ENCODE assay signal across 9 cellular contexts in the genomic region with DNA sequence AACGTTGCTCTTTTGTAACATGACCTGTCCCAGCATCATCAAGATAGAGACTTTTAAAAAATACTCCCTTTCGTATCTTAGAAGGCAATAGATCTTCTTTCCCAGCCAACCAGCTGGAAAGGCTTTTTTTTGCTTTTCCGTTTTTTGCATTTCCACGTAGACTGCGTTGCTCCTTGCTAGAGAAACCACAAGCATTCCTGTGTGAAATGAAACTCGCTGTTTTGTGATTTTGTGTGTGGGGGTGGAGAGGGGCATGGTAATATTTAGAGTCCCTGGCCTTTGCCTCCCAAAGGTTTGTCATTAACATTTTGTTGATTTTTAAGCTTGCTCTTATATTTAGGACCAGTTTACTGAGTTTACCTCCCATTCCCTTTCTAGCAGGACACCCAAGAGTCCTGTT.
A peak's percentile ranks its signal among the peaks of the same experiment; 100 is the strongest.
DNase-seq lines count a peak whose midpoint lies in the region; ATAC-seq and TF ChIP-seq lines count a peak whose summit lies in the region.
"Had no signal": no experiment of that assay in that cellular context is flagged by ENCODE, and none has a peak within 500 bp of the region (broad histone marks: within the 10 kb centered on the region; RNA-seq: fewer than 3 reads in every experiment).

No MANE protein-coding gene starts in this region.

- ATAC-seq in foreskin keratinocyte (peak; percentile 55), sciatic nerve (peak; percentile 45)
- ATAC-seq: K562 had no signal

- H3K4me3 ChIP-seq in SK-N-SH (ENCODE audit: low read depth in 2 of 2, low read length in 1 of 2), result peak overlapping the region; percentile 6 to 36; a peak in 3 of 4 replicates
- H3K4me3 ChIP-seq: K562 had no signal

- no peaks in the 10 kb centered on the region for H3K79me2 ChIP-seq in SK-N-SH (ENCODE audit: insufficient read depth)

- H3K27ac ChIP-seq in SK-N-SH (ENCODE audit: low read depth in 2 of 2, low read length in 1 of 2) (peak overlapping the region; percentile 56 to 76), foreskin keratinocyte (no peak overlapping the region)

- CTCF ChIA-PET in SK-N-SH (lab: Yijun Ruan, JAX), result interaction anchor here (0.6 kb wide), 1 partner anchor 19 kb away, joined by 3 read pairs; no protein-coding TSS in a partner anchor

- 34% methylated on average over 6 of the region's 6 CpGs for WGBS in SK-N-SH (ENCODE audit: low lambda C conversion rate)

- no peaks in the 10 kb centered on the region for H3K9me3 ChIP-seq in SK-N-SH

- no peak overlapping the region; the same call in 1 of the 2 replicates for H2AFZ ChIP-seq in SK-N-SH (ENCODE audit: low read depth)

- H3K36me3 ChIP-seq in SK-N-SH (replicated peaks in 1 of 2; ENCODE audit: control insufficient read depth in 1 of 2, insufficient read depth in 2 of 2, low read length in 1 of 2), result no peaks in the 10 kb centered on the region

- TF ChIP-seq EP300 in SK-N-SH (IDR thresholded peaks at IDR 0.05; ENCODE audit: borderline replicate concordance in 1 of 2, low read depth in 1 of 2, low read length in 1 of 2), result peak in 1 of 2 experiments; percentile 8; a peak in 1 of 4 replicates

- peak overlapping the region; percentile 70 for H3K4me2 ChIP-seq in SK-N-SH

- POLR2A ChIA-PET in SK-N-SH (lab: Yijun Ruan, JAX), result no interaction called here

- TF ChIP-seq CTCF in SK-N-SH (IDR thresholded peaks at IDR 0.05) (no peak), foreskin keratinocyte (conservative IDR thresholded peaks at IDR 0.05) (no peak)

- H3K4me1 ChIP-seq in SK-N-SH (ENCODE audit: control insufficient read depth in 1 of 2, insufficient read depth in 2 of 2, low read depth in 1 of 2, low read length in 1 of 2) (peaks cover 5 to 11% of the 10 kb centered on the region in 2 experiments; a peak in 3 of 4 replicates), foreskin keratinocyte (peaks cover 3% of the 10 kb centered on the region)

- in situ Hi-C loops in Caki2 (cut with HindIII; ENCODE audit: low pct_unique_long_range_greater_than_20kb, low sequenced_read_pairs), result no loop called here

- H4K20me1 ChIP-seq in SK-N-SH (ENCODE audit: insufficient read depth), result no peaks in the 10 kb centered on the region

- DNase-seq in Caki2 (ENCODE audit: low read depth) (peak; percentile 26), SK-N-SH (no peak), foreskin keratinocyte (peak in 1 of 2 donors; percentile 9), sciatic nerve (ENCODE audit: low spot score) (no peak), T-helper 2 cell (no peak), NCI-H526 treated with DMSO at 0.1 percent for 48 hours (lab: John Stamatoyannopoulos, UW) (no peak), DMS53 (lab: John Stamatoyannopoulos, UW) (no peak), iPS-NIHi7 (ENCODE audit: extremely low spot score) (no peak)

- peak overlapping the region; percentile 28 for H3K9ac ChIP-seq in SK-N-SH

- no peak for TF ChIP-seq RAD21 in SK-N-SH (IDR thresholded peaks at IDR 0.05; ENCODE audit: low read length)

- no peaks in the 10 kb centered on the region for H3F3A ChIP-seq in SK-N-SH (replicated peaks; ENCODE audit: insufficient read depth)

- intact Hi-C loops in sciatic nerve (cut with DNase I), result no loop called here

- H3K9me2 ChIP-seq in SK-N-SH, result no peaks in the 10 kb centered on the region

- H3K27me3 ChIP-seq in SK-N-SH (ENCODE audit: insufficient read depth) (no peaks in the 10 kb centered on the region), foreskin keratinocyte (peaks cover 9% of the 10 kb centered on the region)

TF ChIP-seq in SK-N-SH, 30 proteins besides CTCF, POLR2A, EP300 and RAD21:
- TF ChIP-seq CHD2 (IDR thresholded peaks at IDR 0.05; ENCODE audit: low read length, partially characterized antibody) (no peak), FOXM1 (IDR thresholded peaks at IDR 0.05; ENCODE audit: low read depth) (0 out of 2 replicates have a peak, but pooled peaks have one; percentile 63)
